ENCODE assay signal across 17 cellular contexts in the genomic region with DNA sequence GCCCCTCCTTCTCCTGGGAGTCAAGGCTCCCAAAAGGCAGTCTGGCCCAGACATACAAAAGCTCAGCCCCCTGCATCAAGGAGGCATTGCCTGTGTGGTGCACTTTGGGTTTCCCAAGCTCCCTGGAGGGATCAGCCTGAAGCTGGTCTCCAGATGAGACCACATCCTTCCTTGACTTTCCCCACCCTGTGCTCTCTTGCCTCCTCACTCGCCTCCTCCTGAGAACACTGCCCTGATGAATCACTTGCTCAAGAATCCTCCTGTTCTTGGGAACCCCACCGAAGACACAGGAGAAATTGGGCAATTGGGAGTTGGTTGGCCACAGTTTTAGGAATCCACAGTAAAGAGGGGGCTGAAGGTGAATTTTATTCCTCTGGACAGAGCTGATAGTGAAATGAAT. TPM values are rescaled to one million over a fixed set of nuclear protein-coding genes. Genes with fewer than 3 reads are reported as not detected.
DNase-seq lines count a peak whose midpoint lies in the region; FAIRE-seq and TF ChIP-seq lines count a peak whose summit lies in the region.
"Had no signal": no experiment of that assay in that cellular context is flagged by ENCODE, and none has a peak within 500 bp of the region (broad histone marks: within the 10 kb centered on the region; RNA-seq: fewer than 3 reads in every experiment).

No MANE protein-coding gene starts in this region.

- no peaks in the 10 kb centered on the region for H3K27me3 Mint-ChIP-seq in osteocyte (ENCODE audit: unreplicated experiment)
- H3K27me3 Mint-ChIP-seq: CD4-positive, alpha-beta T cell had no signal

- no peaks in the 10 kb centered on the region for H3K9me2 ChIP-seq in Karpas-422 (replicated peaks; ENCODE audit: insufficient read depth, low read length)

- H3K27me3 ChIP-seq in Karpas-422 (ENCODE audit: low read length), result no peaks in the 10 kb centered on the region
- H3K27me3 ChIP-seq: upper lobe of right lung had no signal

- no peaks in the 10 kb centered on the region for H3K9me3 Mint-ChIP-seq in osteocyte (ENCODE audit: unreplicated experiment)
- H3K9me3 Mint-ChIP-seq: CD4-positive, alpha-beta T cell; immature natural killer cell; T-helper 1 cell treated with Interleukin-12 subunit alpha and Interleukin-12 subunit beta and Interleukin-4 antibody, amounts not matched to agents 30 μg/mL and 1 μg/mL, for 36 hours had no signal

- no peaks in the 10 kb centered on the region for H3K36me3 Mint-ChIP-seq in osteocyte (ENCODE audit: unreplicated experiment)
- H3K36me3 Mint-ChIP-seq: immature natural killer cell had no signal

- H3K4me2 ChIP-seq in Karpas-422 (ENCODE audit: low read depth, low read length, poor library complexity, severe bottlenecking), result no peak overlapping the region

- H4K20me1 ChIP-seq in Karpas-422 (ENCODE audit: insufficient read depth, low read depth, low read length), result no peaks in the 10 kb centered on the region

- H3K4me1 Mint-ChIP-seq in osteocyte (ENCODE audit: unreplicated experiment), result peaks cover 42% of the 10 kb centered on the region

- H3K36me3 ChIP-seq in Karpas-422 (ENCODE audit: insufficient read depth, low read length), result no peaks in the 10 kb centered on the region
- H3K36me3 ChIP-seq: upper lobe of right lung had no signal

- H2AFZ ChIP-seq in Karpas-422 (ENCODE audit: low read length), result no peak overlapping the region

- H3K4me3 ChIP-seq in Karpas-422 (ENCODE audit: low read length) (no peak overlapping the region), choroid plexus epithelial cell (ENCODE audit: low read depth, low read length) (no peak overlapping the region)
- H3K4me3 ChIP-seq: upper lobe of right lung had no signal

- no peaks in the 10 kb centered on the region for H3K4me1 ChIP-seq in Karpas-422 (ENCODE audit: low read length)
- H3K4me1 ChIP-seq: upper lobe of right lung had no signal

- no peak overlapping the region for H3K9ac ChIP-seq in Karpas-422 (ENCODE audit: low read length)

- no peaks in the 10 kb centered on the region for H3K79me2 ChIP-seq in Karpas-422 (ENCODE audit: low read length)

- FAIRE-seq in RCC 7860 (lab: Jason Lieb, UNC), result no peak
- FAIRE-seq: frontal cortex had no signal

- peak overlapping the region; percentile 50 for H3K27ac Mint-ChIP-seq in osteocyte (ENCODE audit: unreplicated experiment)
- H3K27ac Mint-ChIP-seq: CD4-positive, alpha-beta T cell; T-helper 1 cell treated with Interleukin-12 subunit alpha and Interleukin-12 subunit beta and Interleukin-4 antibody, amounts not matched to agents 30 μg/mL and 1 μg/mL, for 36 hours had no signal

- H3K27ac ChIP-seq in Karpas-422 (ENCODE audit: low read length), result no peak overlapping the region
- H3K27ac ChIP-seq: upper lobe of right lung had no signal

- no peaks in the 10 kb centered on the region for H3K9me3 ChIP-seq in Karpas-422 (ENCODE audit: low read length)
- H3K9me3 ChIP-seq: upper lobe of right lung had no signal

- DNase-seq in CMK (ENCODE audit: low read depth) (peak; percentile 52), Karpas-422 (peak; percentile 31), choroid plexus epithelial cell (ENCODE audit: low read depth) (peak; percentile 75), osteocyte (ENCODE audit: extremely low spot score, unreplicated experiment) (no peak), midbrain (lab: John Stamatoyannopoulos, UW) (no peak), RCC 7860 (ENCODE audit: low spot score) (no peak), OCI-M2 (lab: John Stamatoyannopoulos, UW; ENCODE audit: unreplicated experiment) (no peak), amygdala (lab: John Stamatoyannopoulos, UW) (no peak)
- DNase-seq: activated CD4-positive, alpha-beta T cell treated with anti-CD3 and anti-CD28 coated beads, Interleukin-2, amount 50 U/mL, for 1 hour; activated T-cell treated with anti-CD3 and anti-CD28 coated beads, Interleukin-2, amount 50 U/mL, for 48 hours; CD4-positive, alpha-beta T cell; immature natural killer cell; NCI-H1105; PC-3; upper lobe of right lung had no signal

- no peak overlapping the region for H3K4me3 Mint-ChIP-seq in osteocyte (ENCODE audit: unreplicated experiment)
- H3K4me3 Mint-ChIP-seq: CD4-positive, alpha-beta T cell; immature natural killer cell; T-helper 1 cell treated with Interleukin-12 subunit alpha and Interleukin-12 subunit beta and Interleukin-4 antibody, amounts not matched to agents 30 μg/mL and 1 μg/mL, for 36 hours had no signal

- TF ChIP-seq CTCF in choroid plexus epithelial cell (conservative IDR thresholded peaks at IDR 0.05; ENCODE audit: low read depth, low read length), result no peak
- TF ChIP-seq CTCF in osteocyte (IDR thresholded peaks at IDR 0.05), result no peak

RNA-seq across cellular contexts. Expression of a gene that starts 34.8 kb away (rescaled TPM):
- 4.8 and 7.8 TPM in 2 replicates for total RNA-seq in Karpas-422 (2014; rRNA removed; shearing (Covaris generic); ENCODE audit: low replicate concordance)
- 21.7 and 23.0 TPM in 2 replicates for total RNA-seq in osteocyte

Comparison
In these comparisons a context has a peak if more than half of its experiments do, and no peak if none do; other contexts are left out.
1. DNase-seq: peak in CMK (single experiment), Karpas-422 (single experiment) and choroid plexus epithelial cell (single experiment); none in osteocyte (single experiment), midbrain (single experiment), RCC 7860 (single experiment), OCI-M2 (single experiment) and amygdala (0 of 56).